ENCODE assay signal across 21 cellular contexts in the genomic region with DNA sequence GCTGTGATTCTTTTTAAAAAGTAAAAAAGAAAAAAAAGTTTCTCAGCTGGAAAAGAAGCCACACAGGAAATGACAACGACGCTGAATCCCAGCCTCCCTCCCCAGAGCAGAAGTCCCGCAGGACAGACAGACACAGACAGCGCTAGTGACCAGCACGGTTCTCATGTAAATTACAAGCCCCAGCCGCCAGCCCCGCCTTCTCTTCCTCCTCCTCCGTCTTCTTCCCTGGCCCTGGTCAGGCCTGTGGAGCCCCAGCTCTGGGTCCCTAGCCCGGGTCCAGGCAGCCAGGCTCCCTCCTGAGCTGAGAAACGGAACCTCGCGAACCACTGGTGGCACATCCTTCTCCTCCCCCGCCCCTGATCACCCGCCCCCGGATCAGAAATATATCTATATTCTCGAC. TPM values are rescaled to one million over a fixed set of nuclear protein-coding genes. Genes with fewer than 3 reads are reported as not detected.
DNase-seq lines count a peak whose midpoint lies in the region; ATAC-seq and TF ChIP-seq lines count a peak whose summit lies in the region.
"Had no signal": no experiment of that assay in that cellular context is flagged by ENCODE, and none has a peak within 500 bp of the region (broad histone marks: within the 10 kb centered on the region; RNA-seq: fewer than 3 reads in every experiment).

No MANE protein-coding gene starts in this region.

- H3K27ac ChIP-seq in heart left ventricle (peak overlapping the region in 8 of 12 donors; percentile 1 to 74 (median 40)), right cardiac atrium (ENCODE audit: low read length) (no peak overlapping the region), lower lobe of right lung (no peak overlapping the region)

- DNase-seq in heart left ventricle (peak; percentile 37 to 74 (median 50)), right cardiac atrium (no peak), Calu3 (no peak), WTC11 (ENCODE audit: low spot score) (no peak), lower lobe of right lung (peak; percentile 46), hypothalamus (lab: John Stamatoyannopoulos, UW) (no peak)
- no peak for DNase-seq in stimulated activated CD4-positive, alpha-beta T cell treated with anti-CD3 and anti-CD28 coated beads, Interleukin-4, amount 100 ng/mL, for 1 hour
- DNase-seq: DMS 273 treated with DMSO at 0.1 percent for 48 hours, DND-41, H9, KBM-7, NCI-H1417, NCI-H187, NCI-H2107, NCI-H510A, NCI-H774, OCI-M1 had no signal

- ATAC-seq in heart left ventricle (no peak), right cardiac atrium (no peak), WTC11 (no peak), lower lobe of right lung (no peak), GM18511 (IDR thresholded peaks at IDR 0.05; ENCODE audit: unreplicated experiment) (no peak)

- TF ChIP-seq POLR2A in heart left ventricle (IDR thresholded peaks at IDR 0.05) = no peak

- CTCF ChIA-PET in Calu3 (lab: Charles Lee) (no interaction called here), WTC11 (lab: Charles Lee) (interaction anchor here (0.7 to 3.7 kb wide), 6 partner anchors 13 to 953 kb away, joined by 3 to 29 read pairs (median 5); no protein-coding TSS in a partner anchor)

- H3K27ac Mint-ChIP-seq in Calu3 (ENCODE audit: unreplicated experiment) (no peak overlapping the region), WTC11 (peak overlapping the region; percentile 60)
- H3K27ac Mint-ChIP-seq: H9 had no signal

- H3K4me3 ChIP-seq in heart left ventricle = no peak overlapping the region
- H3K4me3 ChIP-seq in right cardiac atrium (ENCODE audit: low read length) = no peak overlapping the region
- no peak overlapping the region for H3K4me3 ChIP-seq in lower lobe of right lung

- H3K9me3 ChIP-seq in heart left ventricle (no peaks in the 10 kb centered on the region), right cardiac atrium (ENCODE audit: control insufficient read depth, low read length) (no peaks in the 10 kb centered on the region), lower lobe of right lung (no peaks in the 10 kb centered on the region)

- H3K4me1 Mint-ChIP-seq in Calu3 (ENCODE audit: low read depth, unreplicated experiment) = no peaks in the 10 kb centered on the region
- peaks cover 15% of the 10 kb centered on the region for H3K4me1 Mint-ChIP-seq in WTC11

- H3K27me3 Mint-ChIP-seq in Calu3 (ENCODE audit: unreplicated experiment) = no peaks in the 10 kb centered on the region
- peaks cover 10% of the 10 kb centered on the region for H3K27me3 Mint-ChIP-seq in WTC11 (ENCODE audit: low read depth)

- H3K9me3 Mint-ChIP-seq in Calu3 (ENCODE audit: low read depth, unreplicated experiment) (no peaks in the 10 kb centered on the region), WTC11 (no peaks in the 10 kb centered on the region)
- H3K9me3 Mint-ChIP-seq: H9 had no signal

- 63 to 74% (median 70%) methylated on average over 16 of the region's 16 CpGs for WGBS in heart left ventricle, 4 donors
- 60% methylated on average over 16 of the region's 16 CpGs for WGBS in right cardiac atrium

- peaks cover 0 to 64% (median 49%) of the 10 kb centered on the region in 9 donors for H3K36me3 ChIP-seq in heart left ventricle
- H3K36me3 ChIP-seq in lower lobe of right lung = peaks cover 75% of the 10 kb centered on the region

- BruUV-seq in Calu3 (replicated peaks; lab: Mats Ljungman, UMichigan) = TSS peak; percentile 93

- H3K27me3 ChIP-seq in heart left ventricle (peaks cover 0 to 15% (median 0%) of the 10 kb centered on the region in 9 donors), right cardiac atrium (ENCODE audit: control insufficient read depth, insufficient read depth) (no peaks in the 10 kb centered on the region), lower lobe of right lung (ENCODE audit: low read depth) (peaks cover 5% of the 10 kb centered on the region)

- H3K36me3 Mint-ChIP-seq in Calu3 (ENCODE audit: insufficient read depth, unreplicated experiment) = peaks cover 65% of the 10 kb centered on the region
- peaks cover 26% of the 10 kb centered on the region for H3K36me3 Mint-ChIP-seq in WTC11

- TF ChIP-seq CTCF in heart left ventricle (IDR thresholded peaks at IDR 0.05) (no peak), Calu3 (IDR thresholded peaks at IDR 0.05; ENCODE audit: unreplicated experiment) (no peak), WTC11 (IDR thresholded peaks at IDR 0.05) (no peak), lower lobe of right lung (IDR thresholded peaks at IDR 0.05) (no peak)

- H3K4me3 Mint-ChIP-seq in Calu3 (ENCODE audit: low read depth, unreplicated experiment) (no peak overlapping the region), WTC11 (no peak overlapping the region)
- H3K4me3 Mint-ChIP-seq: H9 had no signal

- peaks cover 0 to 42% (median 22%) of the 10 kb centered on the region in 12 donors for H3K4me1 ChIP-seq in heart left ventricle
- peaks cover 6% of the 10 kb centered on the region for H3K4me1 ChIP-seq in right cardiac atrium (ENCODE audit: control insufficient read depth, insufficient read depth, low read length)
- H3K4me1 ChIP-seq in lower lobe of right lung = peaks cover 18% of the 10 kb centered on the region

- POLR2A ChIA-PET in WTC11 (lab: Charles Lee) = no interaction called here

- intact Hi-C loops in heart left ventricle (cut with DNase I) = no loop called here
- intact Hi-C loops in right cardiac atrium (cut with DNase I) = no loop called here
- intact Hi-C loops in Calu3 (cut with micrococcal nuclease; ENCODE audit: unreplicated experiment) = no loop called here
- intact Hi-C loops in lower lobe of right lung (cut with DNase I) = no loop called here

TF ChIP-seq in WTC11, 78 proteins besides CTCF, POLR2A, EP300 and RAD21 (continues in another document):
- no peak for TF ChIP-seq JAZF1 (CRISPR knock-in tag; IDR thresholded peaks at IDR 0.05)
- TF ChIP-seq MXD4 (CRISPR knock-in tag; IDR thresholded peaks at IDR 0.05; ENCODE audit: borderline replicate concordance) = no peak
- TF ChIP-seq ESRRA (CRISPR knock-in tag; IDR thresholded peaks at IDR 0.05; ENCODE audit: borderline replicate concordance) = no peak
- TF ChIP-seq, protein P1, sequence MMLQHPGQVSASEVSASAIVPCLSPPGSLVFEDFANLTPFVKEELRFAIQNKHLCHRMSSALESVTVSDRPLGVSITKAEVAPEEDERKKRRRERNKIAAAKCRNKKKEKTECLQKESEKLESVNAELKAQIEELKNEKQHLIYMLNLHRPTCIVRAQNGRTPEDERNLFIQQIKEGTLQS (CRISPR knock-in tag; conservative IDR thresholded peaks at IDR 0.05) = no peak
- TF ChIP-seq, protein P2, sequence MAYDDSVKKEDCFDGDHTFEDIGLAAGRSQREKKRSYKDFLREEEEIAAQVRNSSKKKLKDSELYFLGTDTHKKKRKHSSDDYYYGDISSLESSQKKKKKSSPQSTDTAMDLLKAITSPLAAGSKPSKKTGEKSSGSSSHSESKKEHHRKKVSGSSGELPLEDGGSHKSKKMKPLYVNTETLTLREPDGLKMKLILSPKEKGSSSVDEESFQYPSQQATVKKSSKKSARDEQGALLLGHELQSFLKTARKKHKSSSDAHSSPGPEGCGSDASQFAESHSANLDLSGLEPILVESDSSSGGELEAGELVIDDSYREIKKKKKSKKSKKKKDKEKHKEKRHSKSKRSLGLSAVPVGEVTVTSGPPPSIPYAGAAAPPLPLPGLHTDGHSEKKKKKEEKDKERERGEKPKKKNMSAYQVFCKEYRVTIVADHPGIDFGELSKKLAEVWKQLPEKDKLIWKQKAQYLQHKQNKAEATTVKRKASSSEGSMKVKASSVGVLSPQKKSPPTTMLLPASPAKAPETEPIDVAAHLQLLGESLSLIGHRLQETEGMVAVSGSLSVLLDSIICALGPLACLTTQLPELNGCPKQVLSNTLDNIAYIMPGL (CRISPR knock-in tag; IDR thresholded peaks at IDR 0.05) = no peak
- no peak for TF ChIP-seq IRF2 (CRISPR knock-in tag; IDR thresholded peaks at IDR 0.05; ENCODE audit: borderline replicate concordance, low read depth)
- TF ChIP-seq, protein P3, sequence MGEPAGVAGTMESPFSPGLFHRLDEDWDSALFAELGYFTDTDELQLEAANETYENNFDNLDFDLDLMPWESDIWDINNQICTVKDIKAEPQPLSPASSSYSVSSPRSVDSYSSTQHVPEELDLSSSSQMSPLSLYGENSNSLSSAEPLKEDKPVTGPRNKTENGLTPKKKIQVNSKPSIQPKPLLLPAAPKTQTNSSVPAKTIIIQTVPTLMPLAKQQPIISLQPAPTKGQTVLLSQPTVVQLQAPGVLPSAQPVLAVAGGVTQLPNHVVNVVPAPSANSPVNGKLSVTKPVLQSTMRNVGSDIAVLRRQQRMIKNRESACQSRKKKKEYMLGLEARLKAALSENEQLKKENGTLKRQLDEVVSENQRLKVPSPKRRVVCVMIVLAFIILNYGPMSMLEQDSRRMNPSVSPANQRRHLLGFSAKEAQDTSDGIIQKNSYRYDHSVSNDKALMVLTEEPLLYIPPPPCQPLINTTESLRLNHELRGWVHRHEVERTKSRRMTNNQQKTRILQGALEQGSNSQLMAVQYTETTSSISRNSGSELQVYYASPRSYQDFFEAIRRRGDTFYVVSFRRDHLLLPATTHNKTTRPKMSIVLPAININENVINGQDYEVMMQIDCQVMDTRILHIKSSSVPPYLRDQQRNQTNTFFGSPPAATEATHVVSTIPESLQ (CRISPR knock-in tag; IDR thresholded peaks at IDR 0.05) = no peak
- no peak for TF ChIP-seq FOXK1 (CRISPR knock-in tag; IDR thresholded peaks at IDR 0.05)
- TF ChIP-seq GRHL2 (CRISPR knock-in tag; IDR thresholded peaks at IDR 0.05; ENCODE audit: insufficient replicate concordance, severe bottlenecking) = no peak
- no peak for TF ChIP-seq GTF2I (CRISPR knock-in tag; conservative IDR thresholded peaks at IDR 0.05)

RNA-seq across cellular contexts. Expression of a gene that starts 7.0 kb away (rescaled TPM):
- not detected for total RNA-seq in heart left ventricle
- not detected for polyA plus RNA-seq in heart left ventricle
- not detected for total RNA-seq in right cardiac atrium
- polyA plus RNA-seq in right cardiac atrium = not detected
- total RNA-seq in Calu3 (2022) = not detected in 2 replicates
- 0.80 to 1.9 TPM (median 1.5 TPM) in 3 replicates for total RNA-seq in WTC11 (2021)
- not detected for total RNA-seq in lower lobe of right lung
- total RNA-seq: A172, G401 had no signal
- polyA plus RNA-seq: BJ had no signal

RNA-seq across cellular contexts. Expression of a gene that starts 19.5 kb away (rescaled TPM):
- total RNA-seq in heart left ventricle = 100 to 1,000 TPM in 1 of 9 donors, 10 to 100 TPM in 8; 22.6 to 227 (median 34.4) TPM
- polyA plus RNA-seq in heart left ventricle = 10 to 100 TPM; 46.5 to 48.8 TPM
- 100 to 1,000 TPM in 1 of 4 donors, 10 to 100 TPM in 3; 53.9 to 101 (median 70.7) TPM for total RNA-seq in right cardiac atrium
- polyA plus RNA-seq in right cardiac atrium = 84.2 TPM
- 867 and 881 TPM in 2 replicates for total RNA-seq in Calu3 (2022)
- total RNA-seq in WTC11 (2021) = 169 to 219 TPM (median 207 TPM) in 3 replicates
- 371 TPM for total RNA-seq in lower lobe of right lung

RNA-seq across cellular contexts. Expression of a gene that starts 31.5 kb away (rescaled TPM):
- total RNA-seq in heart left ventricle (10 to 100 TPM; 17.5 to 26.8 (median 20.6) TPM), right cardiac atrium (10 to 100 TPM; 29.8 to 32.0 (median 31.2) TPM), Calu3 (2022) (139 and 152 TPM in 2 replicates), WTC11 (2021) (96.9 to 113 TPM (median 109 TPM) in 3 replicates), lower lobe of right lung (71.8 TPM)
- polyA plus RNA-seq in heart left ventricle (10 to 100 TPM; 22.3 to 41.2 TPM), right cardiac atrium (35.9 TPM)

RNA-seq across cellular contexts. Expression of a gene that starts 54.9 kb away (rescaled TPM):
- total RNA-seq in heart left ventricle = 1 to 10 TPM in 6 of 9 donors, under 1 TPM in 3; 0.76 to 9.5 (median 1.4) TPM
- polyA plus RNA-seq in heart left ventricle = 1 to 10 TPM; 1.7 to 4.4 TPM
- total RNA-seq in right cardiac atrium = 1 to 10 TPM in 3 of 4 donors, under 1 TPM in 1; 0.39 to 2.8 (median 1.6) TPM
- polyA plus RNA-seq in right cardiac atrium = 2.7 TPM
- total RNA-seq in Calu3 (2022) = 0.34 and 0.54 TPM in 2 replicates
- total RNA-seq in WTC11 (2021) = 8.0 to 9.4 TPM (median 9.1 TPM) in 3 replicates
- 6.1 TPM for total RNA-seq in lower lobe of right lung
- total RNA-seq: A172 had no signal
- polyA plus RNA-seq: BJ had no signal

Comparison
In these comparisons a context has a peak if more than half of its experiments do, and no peak if none do; other contexts are left out.
1. DNase-seq: peak in heart left ventricle (5 of 5) and lower lobe of right lung (single experiment); none in right cardiac atrium (0 of 3), Calu3 (single experiment), WTC11 (single experiment), stimulated activated CD4-positive, alpha-beta T cell treated with anti-CD3 and anti-CD28 coated beads, Interleukin-4, amount 100 ng/mL, for 1 hour (single experiment) and hypothalamus (0 of 51).
2. H3K27ac ChIP-seq: peak in heart left ventricle (8 of 12); none in right cardiac atrium (single experiment) and lower lobe of right lung (single experiment).